8 cellular contexts compared by ENCODE assay signal in genomic region chr19:13060233-13060963, GRCh38. TPM values are rescaled to one million over a fixed set of nuclear protein-coding genes. Genes with fewer than 3 reads are reported as not detected.
DNase-seq lines count a peak whose midpoint lies in the region; ATAC-seq, FAIRE-seq and TF ChIP-seq lines count a peak whose summit lies in the region.

No MANE protein-coding gene starts in this region.

- no peak overlapping the region for H4K5ac ChIP-seq in H1 (ENCODE audit: insufficient read length, low read depth, low read length)

- H3K4me3 ChIP-seq in H1 (ENCODE audit: extremely low read depth in 1 of 4, insufficient read depth in 2 of 4, low read depth in 3 of 4, low read length in 4 of 4) (peak overlapping the region; percentile 17 to 60 (median 46); a peak in 5 of 8 replicates), neural cell (ENCODE audit: low read length) (peak overlapping the region; percentile 69)

- H3K27ac ChIP-seq in H1 (ENCODE audit: low read depth, low read length) (no peak overlapping the region), neural cell (ENCODE audit: low read length) (no peak overlapping the region)

- no peak for ATAC-seq in HG02798 (IDR thresholded peaks at IDR 0.05; ENCODE audit: poor library complexity, unreplicated experiment)

- CTCF ChIA-PET in H1 (lab: Charles Lee; ENCODE audit: partially characterized antibody): interaction anchor here (0.6 to 48.8 kb wide), 15 partner anchors 10 to 766 kb away, joined by 3 to 1145 read pairs (median 41); partner anchors contain the start of genes LYL1, NFIX and ZNF44

- TF ChIP-seq EP300 in H1 (IDR thresholded peaks at IDR 0.05; ENCODE audit: borderline replicate concordance in 1 of 2, low read depth in 2 of 2, low read length in 2 of 2): no peak
- no peak for TF ChIP-seq EP300 in neural cell (conservative IDR thresholded peaks at IDR 0.05; ENCODE audit: poor library complexity, severe bottlenecking)

- no peak overlapping the region for H2BK12ac ChIP-seq in H1 (ENCODE audit: low read depth, low read length)

- no peaks in the 10 kb centered on the region for H3K9me2 ChIP-seq in neural cell (ENCODE audit: insufficient read depth, low read length)

- no peak overlapping the region for H3K14ac ChIP-seq in H1 (ENCODE audit: insufficient read length)

- H2BK15ac ChIP-seq in H1 (ENCODE audit: low read length): no peak overlapping the region

- H4K91ac ChIP-seq in H1 (replicated peaks; ENCODE audit: insufficient read length, low read length): no peak overlapping the region

- H4K20me1 ChIP-seq in H1 (replicated peaks in 1 of 2; ENCODE audit: control insufficient read depth in 1 of 2, insufficient read depth in 2 of 2, low read length in 2 of 2) (peaks cover 0 to 9% of the 10 kb centered on the region in 2 experiments), neural cell (ENCODE audit: insufficient read depth) (no peaks in the 10 kb centered on the region)

- H2AFZ ChIP-seq in H1 (ENCODE audit: low read length) (no peak overlapping the region), neural cell (ENCODE audit: low read depth, low read length) (no peak overlapping the region)

- H3K9ac ChIP-seq in H1 (replicated peaks in 1 of 4; ENCODE audit: extremely low read depth in 1 of 4, low read depth in 3 of 4, low read length in 3 of 4) (no peak overlapping the region), neural cell (ENCODE audit: low read length) (no peak overlapping the region)

- no peak overlapping the region for H4K8ac ChIP-seq in H1 (ENCODE audit: extremely low read depth, insufficient read depth, low read length)

- no peak overlapping the region for H3K56ac ChIP-seq in H1 (replicated peaks; ENCODE audit: insufficient read length, low read depth, low read length)

- H3K79me1 ChIP-seq in H1 (ENCODE audit: low read depth, low read length): no peaks in the 10 kb centered on the region

- DNase-seq in Ammon's horn (ENCODE audit: low spot score): peak; percentile 71
- peak; percentile 79 for DNase-seq in M059J (ENCODE audit: low read depth)
- peak in 1 of 2 experiments; percentile 56 for DNase-seq in H1 (ENCODE audit: low read depth in 1 of 2, low spot score in 2 of 2)
- no peak for DNase-seq in DMS53 treated with DMSO at 0.1 percent for 48 hours (lab: John Stamatoyannopoulos, UW; ENCODE audit: unreplicated experiment)
- DNase-seq in stimulated activated CD4-positive, alpha-beta T cell treated with anti-CD3 and anti-CD28 coated beads, Interleukin-4, amount 100 ng/mL, for 1 hour: no peak
- DNase-seq in GM12892 (ENCODE audit: insufficient read length): no peak

- POLR2A ChIA-PET in H1 (lab: Charles Lee; ENCODE audit: partially characterized antibody): interaction anchor here (0.9 to 1.6 kb wide), 5 partner anchors 17 to 92 kb away, joined by 3 to 6 read pairs (median 3); partner anchors contain the start of gene NACC1

- H3K4ac ChIP-seq in H1 (replicated peaks; ENCODE audit: insufficient read length, low read depth, low read length): no peak overlapping the region

- TF ChIP-seq CTCF in H1 (IDR thresholded peaks at IDR 0.05; ENCODE audit: control extremely low read depth in 1 of 3, insufficient read depth in 1 of 3, low read depth in 1 of 3, low read length in 3 of 3) (no peak), neural cell (IDR thresholded peaks at IDR 0.05; ENCODE audit: poor library complexity, severe bottlenecking) (no peak)

- H3F3A ChIP-seq in neural cell (ENCODE audit: insufficient read depth, low read length, poor library complexity, severe bottlenecking): no peaks in the 10 kb centered on the region

- H3K23me2 ChIP-seq in H1 (ENCODE audit: low read depth, low read length): peaks cover 6% of the 10 kb centered on the region; the same call in 1 of the 2 replicates

- no peaks in the 10 kb centered on the region for H3K9me3 ChIP-seq in H1 (ENCODE audit: insufficient read depth in 2 of 2, low read depth in 1 of 2, low read length in 1 of 2)
- H3K9me3 ChIP-seq in neural cell (ENCODE audit: low read length): no peaks in the 10 kb centered on the region

- H3K27me3 ChIP-seq in H1 (replicated peaks in 1 of 4; ENCODE audit: control insufficient read depth in 3 of 4, extremely low read depth in 1 of 4, insufficient read depth in 3 of 4, low read length in 3 of 4): peaks cover 64 to 84% (median 80%) of the 10 kb centered on the region in 4 experiments
- peaks cover 84% of the 10 kb centered on the region for H3K27me3 ChIP-seq in neural cell (ENCODE audit: insufficient read depth, low read depth, low read length)

- no peak overlapping the region for H2BK120ac ChIP-seq in H1 (replicated peaks; ENCODE audit: low read depth, low read length)

- no peak overlapping the region for H2BK5ac ChIP-seq in H1 (ENCODE audit: low read depth, low read length)

- TF ChIP-seq POLR2A in H1 (IDR thresholded peaks at IDR 0.05; ENCODE audit: control extremely low read depth in 1 of 2, low read depth in 2 of 2, low read length in 2 of 2): no peak
- TF ChIP-seq POLR2A in GM12892 (IDR thresholded peaks at IDR 0.05; ENCODE audit: low read depth, low read length): no peak

- H3K23ac ChIP-seq in H1 (ENCODE audit: insufficient read length): no peak overlapping the region

- no peak for TF ChIP-seq RAD21 in H1 (IDR thresholded peaks at IDR 0.05 in 1 of 2, conservative IDR thresholded peaks at IDR 0.05 in 1 of 2; ENCODE audit: low read depth in 2 of 2, low read length in 2 of 2)
- no peak for TF ChIP-seq RAD21 in neural cell (conservative IDR thresholded peaks at IDR 0.05)

- H3K4me2 ChIP-seq in H1 (ENCODE audit: insufficient read depth in 1 of 2, low read depth in 2 of 2, low read length in 2 of 2) (peak overlapping the region; percentile 61 to 93), neural cell (ENCODE audit: low read length) (no peak overlapping the region)

- H3K18ac ChIP-seq in H1 (ENCODE audit: extremely low read depth, low read length): no peak overlapping the region; the same call in 1 of the 2 replicates

- no peak overlapping the region for H2AK5ac ChIP-seq in H1 (ENCODE audit: low read depth, low read length)

- 36% methylated on average over 16 of the region's 19 CpGs; no CpG with 5 or more reads in 1 of the 2 experiments for WGBS in H1 (ENCODE audit: extremely low coverage in 1 of 2, insufficient coverage in 1 of 2, insufficient read length in 1 of 2, insufficient replicate concordance in 2 of 2, low coverage in 1 of 2, low lambda C conversion rate in 2 of 2, missing lambda C conversion rate in 1 of 2), 2 experiments

- H3K79me2 ChIP-seq in H1 (ENCODE audit: control insufficient read depth in 1 of 2, insufficient read depth in 2 of 2, low read length in 2 of 2) (no peaks in the 10 kb centered on the region), neural cell (replicated peaks; ENCODE audit: insufficient read depth, low read length) (no peaks in the 10 kb centered on the region)

- H3K36me3 ChIP-seq in H1 (ENCODE audit: control insufficient read depth in 2 of 4, insufficient read depth in 4 of 4, low read length in 3 of 4) (no peaks in the 10 kb centered on the region), neural cell (ENCODE audit: insufficient read depth, low read length) (no peaks in the 10 kb centered on the region)

- no peak for FAIRE-seq in H1 (lab: Jason Lieb, UNC)
- no peak for FAIRE-seq in GM12892 (lab: Jason Lieb, UNC)

- no peak overlapping the region for H2BK20ac ChIP-seq in H1 (ENCODE audit: low read length)

- peaks cover 4 to 21% (median 16%) of the 10 kb centered on the region in 4 experiments for H3K4me1 ChIP-seq in H1 (replicated peaks in 1 of 4; ENCODE audit: control insufficient read depth in 3 of 4, insufficient read depth in 4 of 4, low read length in 3 of 4)

RNA-seq across cellular contexts. Expression of gene LYL1, which starts 42.3 kb away (rescaled TPM):
- not detected in 2 replicates for total RNA-seq in M059J (2014; rRNA removed; shearing (Covaris generic))
- total RNA-seq in H1 (2021; fragmentation: NEBNext Ultra II Directional; extraction: Animal tissue kit (Norgen Biotek cat#: 25700)): 0.58 and 0.65 TPM in 2 replicates
- 0.76 and 1.0 TPM in 2 replicates for polyA plus RNA-seq in H1 (2011; rRNA removed)
- polyA plus RNA-seq in H1 (2011; cell fraction: cytosol; rRNA removed): 0.62 TPM
- polyA plus RNA-seq in H1 (2011; cell fraction: nucleus; rRNA removed): 0.78 TPM
- polyA plus RNA-seq in H1 (2012, experiment 1 of 2): 0.23 to 0.67 TPM (median 0.39 TPM) in 4 replicates
- polyA plus RNA-seq in H1 (2012, experiment 2 of 2): 0.26 TPM
- polyA plus RNA-seq in H1 (2013, experiment 1 of 2): 0.65 TPM
- 0.52 TPM for polyA plus RNA-seq in H1 (2013, experiment 2 of 2)
- 0.10 TPM in 1 of 2 replicates, not detected in the other for polyA minus RNA-seq in H1 (2011; rRNA and poly(A)+ RNA removed)
- polyA minus RNA-seq in H1 (2011; cell fraction: cytosol; rRNA and poly(A)+ RNA removed): 1.2 TPM
- polyA minus RNA-seq in H1 (2011; cell fraction: nucleus; rRNA and poly(A)+ RNA removed): 0.40 TPM
- not detected in 2 replicates for polyA plus RNA-seq in neural cell
- not detected in 2 replicates for polyA minus RNA-seq in neural cell
- 1.2 TPM for polyA plus RNA-seq in GM12892 (2012; ENCODE audit: missing spikeins)

RNA-seq across cellular contexts. Expression of gene TRMT1, which starts 56.1 kb away (rescaled TPM):
- 19.9 and 23.0 TPM in 2 replicates for total RNA-seq in M059J (2014; rRNA removed; shearing (Covaris generic))
- 96.6 and 99.3 TPM in 2 replicates for total RNA-seq in H1 (2021; fragmentation: NEBNext Ultra II Directional; extraction: Animal tissue kit (Norgen Biotek cat#: 25700))
- 77.4 and 118 TPM in 2 replicates for polyA plus RNA-seq in H1 (2011; rRNA removed)
- 94.9 TPM for polyA plus RNA-seq in H1 (2011; cell fraction: cytosol; rRNA removed)
- 298 TPM for polyA plus RNA-seq in H1 (2011; cell fraction: nucleus; rRNA removed)
- polyA plus RNA-seq in H1 (2012, experiment 1 of 2): 66.0 to 95.2 TPM (median 84.7 TPM) in 4 replicates
- 75.5 TPM for polyA plus RNA-seq in H1 (2012, experiment 2 of 2)
- polyA plus RNA-seq in H1 (2013, experiment 1 of 2): 69.1 TPM
- polyA plus RNA-seq in H1 (2013, experiment 2 of 2): 65.4 TPM
- polyA minus RNA-seq in H1 (2011; rRNA and poly(A)+ RNA removed): 38.6 and 46.1 TPM in 2 replicates
- polyA minus RNA-seq in H1 (2011; cell fraction: cytosol; rRNA and poly(A)+ RNA removed): 52.8 TPM
- 64.4 TPM for polyA minus RNA-seq in H1 (2011; cell fraction: nucleus; rRNA and poly(A)+ RNA removed)
- 80.3 and 94.4 TPM in 2 replicates for polyA plus RNA-seq in neural cell
- polyA minus RNA-seq in neural cell: 19.0 and 19.3 TPM in 2 replicates
- polyA plus RNA-seq in GM12892 (2012; ENCODE audit: missing spikeins): 39.1 TPM

RNA-seq across cellular contexts. Expression of gene NACC1, which starts 57.7 kb away (rescaled TPM):
- 48.1 and 126 TPM in 2 replicates for total RNA-seq in M059J (2014; rRNA removed; shearing (Covaris generic))
- 226 and 234 TPM in 2 replicates for total RNA-seq in H1 (2021; fragmentation: NEBNext Ultra II Directional; extraction: Animal tissue kit (Norgen Biotek cat#: 25700))
- polyA plus RNA-seq in H1 (2011; rRNA removed): 301 and 541 TPM in 2 replicates
- 204 TPM for polyA plus RNA-seq in H1 (2011; cell fraction: cytosol; rRNA removed)
- polyA plus RNA-seq in H1 (2011; cell fraction: nucleus; rRNA removed): 367 TPM
- 72.2 to 138 TPM (median 120 TPM) in 4 replicates for polyA plus RNA-seq in H1 (2012, experiment 1 of 2)
- 144 TPM for polyA plus RNA-seq in H1 (2012, experiment 2 of 2)
- polyA plus RNA-seq in H1 (2013, experiment 1 of 2): 169 TPM
- 186 TPM for polyA plus RNA-seq in H1 (2013, experiment 2 of 2)
- 150 and 197 TPM in 2 replicates for polyA minus RNA-seq in H1 (2011; rRNA and poly(A)+ RNA removed)
- polyA minus RNA-seq in H1 (2011; cell fraction: cytosol; rRNA and poly(A)+ RNA removed): 187 TPM
- polyA minus RNA-seq in H1 (2011; cell fraction: nucleus; rRNA and poly(A)+ RNA removed): 126 TPM
- polyA plus RNA-seq in neural cell: 11.6 and 16.1 TPM in 2 replicates
- 13.9 and 16.6 TPM in 2 replicates for polyA minus RNA-seq in neural cell
- 8.5 TPM for polyA plus RNA-seq in GM12892 (2012; ENCODE audit: missing spikeins)

Comparison
In these comparisons a context has a peak if more than half of its experiments do, and no peak if none do; other contexts are left out.
1. DNase-seq: peak in Ammon's horn (single experiment) and M059J (single experiment); none in DMS53 treated with DMSO at 0.1 percent for 48 hours (single experiment), stimulated activated CD4-positive, alpha-beta T cell treated with anti-CD3 and anti-CD28 coated beads, Interleukin-4, amount 100 ng/mL, for 1 hour (single experiment) and GM12892 (single experiment).